16 cellular contexts compared by ENCODE assay signal in genomic region chrX:23504895-23505294, GRCh38.
A peak's percentile ranks its signal among the peaks of the same experiment; 100 is the strongest.
DNase-seq lines count a peak whose midpoint lies in the region; ATAC-seq and TF ChIP-seq lines count a peak whose summit lies in the region.
"Had no signal": no experiment of that assay in that cellular context is flagged by ENCODE, and none has a peak within 500 bp of the region (broad histone marks: within the 10 kb centered on the region; RNA-seq: fewer than 3 reads in every experiment).

No MANE protein-coding gene starts in this region.

- H3K27me3 ChIP-seq in HUES64 (ENCODE audit: insufficient read depth, low read length) (no peaks in the 10 kb centered on the region), breast epithelium (peaks cover 0 to 5% of the 10 kb centered on the region in 2 donors), mesenchymal stem cell (ENCODE audit: control insufficient read depth in 1 of 2, insufficient read depth in 1 of 2, low read length in 2 of 2) (peaks cover 0 to 16% of the 10 kb centered on the region in 2 experiments), thoracic aorta (replicated peaks; ENCODE audit: insufficient read depth) (no peaks in the 10 kb centered on the region)
- H3K27me3 ChIP-seq: SJSA1 had no signal

- no peak overlapping the region for H2BK5ac ChIP-seq in mesenchymal stem cell (ENCODE audit: low read depth, low read length, poor library complexity, severe bottlenecking)

- peak overlapping the region; percentile 59 for H2AK5ac ChIP-seq in mesenchymal stem cell (ENCODE audit: low read length, severe bottlenecking)

- H3K36me3 ChIP-seq in HUES64 (ENCODE audit: insufficient read depth, low read length) (no peaks in the 10 kb centered on the region), breast epithelium (no peaks in the 10 kb centered on the region), mesenchymal stem cell (ENCODE audit: control insufficient read depth in 1 of 2, insufficient read depth in 2 of 2, low read depth in 1 of 2, low read length in 2 of 2) (no peaks in the 10 kb centered on the region), thoracic aorta (no peaks in the 10 kb centered on the region)
- H3K36me3 ChIP-seq: SJSA1 had no signal

- H3K18ac ChIP-seq in mesenchymal stem cell (ENCODE audit: low read depth in 1 of 2, low read length in 2 of 2): no peak overlapping the region

- H3K4ac ChIP-seq in mesenchymal stem cell (ENCODE audit: low read depth in 1 of 2, low read length in 2 of 2): no peak overlapping the region

- no peak overlapping the region for H3K14ac ChIP-seq in mesenchymal stem cell (ENCODE audit: low read length in 2 of 2)

- DNase-seq in breast epithelium (ENCODE audit: low spot score in 2 of 2): no peak
- DNase-seq in mesenchymal stem cell: no peak
- no peak for DNase-seq in thoracic aorta (ENCODE audit: low spot score)
- DNase-seq in Kasumi-1 (lab: John Stamatoyannopoulos, UW): no peak
- no peak for DNase-seq in NCI-H2196 treated with DMSO at 0.1 percent for 48 hours (lab: John Stamatoyannopoulos, UW; ENCODE audit: unreplicated experiment)
- DNase-seq in AG08395 (ENCODE audit: low spot score): no peak
- DNase-seq: activated CD4-positive, CD25-positive, alpha-beta regulatory T cell; activated CD8-positive, alpha-beta T cell treated with anti-CD3 and anti-CD28 coated beads for 36 hours; activated naive CD4-positive, alpha-beta T cell; activated T-cell treated with anti-CD3 and anti-CD28 coated beads, Interleukin-2, amount 50 U/mL, for 1 hour; AML-193; midbrain; stimulated activated CD4-positive, alpha-beta T cell treated with anti-CD3 and anti-CD28 coated beads, Interleukin-15, amount 100 ng/mL, for 24 hours had no signal

- H3K23ac ChIP-seq in mesenchymal stem cell (ENCODE audit: low read length in 2 of 2): no peak overlapping the region

- no peak for ATAC-seq in thoracic aorta (ENCODE audit: insufficient number of reproducible peaks, low FRiP score, low read depth)
- ATAC-seq: activated CD8-positive, alpha-beta T cell treated with anti-CD3 and anti-CD28 coated beads for 36 hours; stimulated activated effector memory CD8-positive, alpha-beta T cell treated with anti-CD3 and anti-CD28 coated beads, Interleukin-12 subunit alpha, Interleukin-12 subunit beta, amount 100 ng/mL, for 72 hours had no signal

- H3K4me1 ChIP-seq in HUES64 (ENCODE audit: insufficient read depth, low read length) (peaks cover 39% of the 10 kb centered on the region), breast epithelium (peaks cover 0 to 5% of the 10 kb centered on the region in 2 donors), mesenchymal stem cell (ENCODE audit: control insufficient read depth, insufficient read depth, low read depth, low read length) (no peaks in the 10 kb centered on the region), thoracic aorta (ENCODE audit: control insufficient read depth in 1 of 2, low read depth in 2 of 2) (peaks cover 0 to 15% of the 10 kb centered on the region in 2 donors)
- H3K4me1 ChIP-seq: SJSA1 had no signal

- H3K4me2 ChIP-seq in mesenchymal stem cell (ENCODE audit: low read length, poor library complexity, severe bottlenecking): no peak overlapping the region

- no peak overlapping the region for H4K91ac ChIP-seq in mesenchymal stem cell (ENCODE audit: low read length)

- no peak overlapping the region for H2BK12ac ChIP-seq in mesenchymal stem cell (ENCODE audit: low read length in 2 of 2)

- H2BK15ac ChIP-seq in mesenchymal stem cell (ENCODE audit: low read depth, poor library complexity, severe bottlenecking): no peak overlapping the region

- TF ChIP-seq CTCF in breast epithelium (IDR thresholded peaks at IDR 0.05) (no peak), thoracic aorta (IDR thresholded peaks at IDR 0.05) (no peak)

- intact Hi-C loops in breast epithelium (cut with DNase I; ENCODE audit: low total_unique reads): no loop called here

- H2AFZ ChIP-seq in mesenchymal stem cell (ENCODE audit: low read depth, low read length): no peak overlapping the region

- peak overlapping the region; percentile 75 for H3K27ac ChIP-seq in HUES64 (ENCODE audit: low read depth, low read length)
- peak overlapping the region; percentile 78 to 81 for H3K27ac ChIP-seq in breast epithelium
- peak overlapping the region; percentile 64 for H3K27ac ChIP-seq in mesenchymal stem cell (ENCODE audit: low read length, poor library complexity, severe bottlenecking)
- H3K27ac ChIP-seq in thoracic aorta: peak overlapping the region; percentile 56 to 73
- H3K27ac ChIP-seq: SJSA1 had no signal

- no peak overlapping the region for H4K8ac ChIP-seq in mesenchymal stem cell (ENCODE audit: low read length)

- H3K9me3 ChIP-seq in HUES64 (ENCODE audit: insufficient read depth, low read depth, low read length): no peaks in the 10 kb centered on the region
- peaks cover 8 to 9% of the 10 kb centered on the region in 2 donors for H3K9me3 ChIP-seq in breast epithelium
- no peaks in the 10 kb centered on the region for H3K9me3 ChIP-seq in mesenchymal stem cell (ENCODE audit: control insufficient read depth, low read length)
- no peaks in the 10 kb centered on the region for H3K9me3 ChIP-seq in thoracic aorta
- H3K9me3 ChIP-seq: SJSA1 had no signal

- H3K79me1 ChIP-seq in mesenchymal stem cell (replicated peaks; ENCODE audit: low read length, poor library complexity, severe bottlenecking): no peaks in the 10 kb centered on the region

- no peak overlapping the region for H2BK120ac ChIP-seq in mesenchymal stem cell (ENCODE audit: low read depth, low read length)

- H3K4me3 ChIP-seq in HUES64 (ENCODE audit: low read length) (no peak overlapping the region), breast epithelium (no peak overlapping the region), mesenchymal stem cell (ENCODE audit: insufficient read depth in 1 of 2, low read depth in 1 of 2, low read length in 2 of 2) (no peak overlapping the region), thoracic aorta (no peak overlapping the region)
- H3K4me3 ChIP-seq: SJSA1 had no signal

- no peak for TF ChIP-seq POLR2A in breast epithelium (IDR thresholded peaks at IDR 0.05)

- H3K9ac ChIP-seq in HUES64 (ENCODE audit: low read depth, low read length): 0 out of 2 replicates have a peak overlapping the region, but pooled peaks have one; percentile 32
- H3K9ac ChIP-seq in mesenchymal stem cell (ENCODE audit: low read length): no peak overlapping the region

- WGBS in HUES64: 92% methylated on average over 2 of the region's 2 CpGs
- WGBS in mesenchymal stem cell: 83% methylated on average over 2 of the region's 2 CpGs
